21 cellular contexts compared by ENCODE assay signal in the genomic region with DNA sequence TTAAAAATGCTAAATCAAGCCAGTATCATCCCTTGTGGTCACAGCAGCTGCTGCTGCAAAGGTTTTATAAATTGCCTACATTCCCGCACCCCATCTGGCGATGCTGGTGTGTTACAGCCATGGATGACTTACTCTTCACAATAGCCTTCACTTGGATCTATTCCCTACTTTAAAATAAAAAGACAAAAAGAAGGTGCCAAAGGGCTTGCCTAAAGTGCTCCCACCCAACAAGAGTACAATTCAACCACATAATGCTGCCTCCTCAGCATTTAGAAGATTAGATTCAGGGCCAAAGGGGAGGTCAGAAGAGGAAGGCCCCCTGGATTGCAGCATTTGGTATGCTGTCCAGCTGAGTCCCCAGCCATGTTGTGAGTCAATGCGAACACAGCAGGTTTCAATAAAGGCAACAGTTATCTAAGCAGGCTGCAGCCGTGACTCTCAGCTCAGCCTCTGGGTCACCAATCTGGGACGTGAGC.
A peak's percentile ranks its signal among the peaks of the same experiment; 100 is the strongest.
DNase-seq lines count a peak whose midpoint lies in the region; ATAC-seq, FAIRE-seq and TF ChIP-seq lines count a peak whose summit lies in the region.
"Had no signal": no experiment of that assay in that cellular context is flagged by ENCODE, and none has a peak within 500 bp of the region (broad histone marks: within the 10 kb centered on the region; RNA-seq: fewer than 3 reads in every experiment).

No MANE protein-coding gene starts in this region.

- H3K27ac ChIP-seq in astrocyte (ENCODE audit: low read depth, low read length) (no peak overlapping the region), mesendoderm (ENCODE audit: low read depth, low read length) (no peak overlapping the region)
- H3K27ac ChIP-seq: esophagus muscularis mucosa, lower lobe of right lung, uterus had no signal

- H4K20me1 ChIP-seq in Loucy (ENCODE audit: insufficient read depth, low read length, poor library complexity, severe bottlenecking) = no peaks in the 10 kb centered on the region
- no peaks in the 10 kb centered on the region for H4K20me1 ChIP-seq in astrocyte (ENCODE audit: insufficient read depth, low read length)

- no peak overlapping the region for H4K5ac ChIP-seq in mesendoderm (ENCODE audit: low read length)

- H3K27ac Mint-ChIP-seq in astrocyte (ENCODE audit: unreplicated experiment) = no peak overlapping the region
- H3K27ac Mint-ChIP-seq: activated CD8-positive, alpha-beta T cell treated with anti-CD3 and anti-CD28 coated beads, Interleukin-2, amount 10 ng/mL, durations not matched to agents 7 days and 5 days; activated naive CD8-positive, alpha-beta T cell treated with anti-CD3 and anti-CD28 coated beads for 36 hours; naive thymus-derived CD8-positive, alpha-beta T cell had no signal

- DNase-seq in COLO668 (lab: John Stamatoyannopoulos, UW; ENCODE audit: unreplicated experiment) = peak; percentile 67
- DNase-seq in astrocyte (ENCODE audit: low read depth) = peak; percentile 89
- peak; percentile 82 for DNase-seq in mesendoderm
- DNase-seq in SW 1271 (lab: John Stamatoyannopoulos, UW) = no peak
- DNase-seq in NK-92 (lab: John Stamatoyannopoulos, UW; ENCODE audit: unreplicated experiment) = no peak
- DNase-seq in activated T-cell treated with anti-CD3 and anti-CD28 coated beads for 4 hours = no peak
- DNase-seq: activated CD8-positive, alpha-beta T cell treated with anti-CD3 and anti-CD28 coated beads, Interleukin-2, amount 10 ng/mL, durations not matched to agents 7 days and 5 days; activated naive CD8-positive, alpha-beta T cell treated with anti-CD3 and anti-CD28 coated beads for 36 hours; caudate nucleus; COR-L47; lower lobe of right lung; MV-4-11; naive thymus-derived CD8-positive, alpha-beta T cell; posterior cingulate gyrus; small intestine; stimulated activated CD8-positive, alpha-beta memory T cell treated with anti-CD3 and anti-CD28 coated beads, Interleukin-4, amount 100 ng/mL, for 48 hours; uterus had no signal

- H3F3A ChIP-seq in Loucy (ENCODE audit: low read depth) = peaks cover 12% of the 10 kb centered on the region; the same call in 1 of the 2 replicates

- no peak for ATAC-seq in HG03095 (IDR thresholded peaks at IDR 0.05; ENCODE audit: unreplicated experiment)
- ATAC-seq: activated CD8-positive, alpha-beta T cell treated with anti-CD3 and anti-CD28 coated beads, Interleukin-2, amount 10 ng/mL, durations not matched to agents 7 days and 5 days; lower lobe of right lung; naive thymus-derived CD8-positive, alpha-beta T cell had no signal

- H3K36me3 Mint-ChIP-seq in astrocyte (ENCODE audit: low read depth, unreplicated experiment) = no peaks in the 10 kb centered on the region
- H3K36me3 Mint-ChIP-seq: activated naive CD8-positive, alpha-beta T cell treated with anti-CD3 and anti-CD28 coated beads for 36 hours; naive thymus-derived CD8-positive, alpha-beta T cell had no signal

- H3K4me2 ChIP-seq in Loucy (ENCODE audit: low read depth, low read length, poor library complexity, severe bottlenecking) (peak overlapping the region; percentile 24), astrocyte (ENCODE audit: low read length) (peak overlapping the region; percentile 39), mesendoderm (ENCODE audit: low read length) (no peak overlapping the region)

- H3K4me1 Mint-ChIP-seq in astrocyte (ENCODE audit: low read depth, unreplicated experiment) = peaks cover 2% of the 10 kb centered on the region
- H3K4me1 Mint-ChIP-seq: activated naive CD8-positive, alpha-beta T cell treated with anti-CD3 and anti-CD28 coated beads for 36 hours had no signal

- no peak overlapping the region for H3K4me3 Mint-ChIP-seq in astrocyte (ENCODE audit: unreplicated experiment)
- H3K4me3 Mint-ChIP-seq: activated CD8-positive, alpha-beta T cell treated with anti-CD3 and anti-CD28 coated beads, Interleukin-2, amount 10 ng/mL, durations not matched to agents 7 days and 5 days; activated naive CD8-positive, alpha-beta T cell treated with anti-CD3 and anti-CD28 coated beads for 36 hours; IgD-negative memory B cell; naive thymus-derived CD8-positive, alpha-beta T cell had no signal

- H3K9me3 ChIP-seq in Loucy (ENCODE audit: insufficient read depth, low read depth, low read length) (no peaks in the 10 kb centered on the region), astrocyte (ENCODE audit: insufficient read depth, low read depth, low read length) (no peaks in the 10 kb centered on the region)
- H3K9me3 ChIP-seq: esophagus muscularis mucosa, lower lobe of right lung, uterus had no signal

- H3K18ac ChIP-seq in mesendoderm (ENCODE audit: low read length) = no peak overlapping the region

- no peak for FAIRE-seq in astrocyte (lab: Jason Lieb, UNC)
- FAIRE-seq: small intestine had no signal

- no CpG with 5 or more reads among the region's 5 CpGs for WGBS in mesendoderm (ENCODE audit: extremely low coverage, insufficient coverage, low lambda C conversion rate)

- H3K9me2 ChIP-seq in Loucy (replicated peaks; ENCODE audit: low read depth, low read length) = no peaks in the 10 kb centered on the region

- no peak overlapping the region for H2BK5ac ChIP-seq in mesendoderm (ENCODE audit: low read length)

- TF ChIP-seq CTCF in Loucy (conservative IDR thresholded peaks at IDR 0.05; ENCODE audit: low read length) (no peak), astrocyte (IDR thresholded peaks at IDR 0.05; ENCODE audit: insufficient read depth, low read depth, low read length) (no peak)

- H4K8ac ChIP-seq in mesendoderm (ENCODE audit: low read depth, low read length) = no peak overlapping the region

- no peak overlapping the region for H3K4me3 ChIP-seq in Loucy (ENCODE audit: low read length, poor library complexity, severe bottlenecking)
- H3K4me3 ChIP-seq in astrocyte (ENCODE audit: insufficient read depth, low read depth, low read length) = no peak overlapping the region
- no peak overlapping the region for H3K4me3 ChIP-seq in mesendoderm (ENCODE audit: low read length)
- H3K4me3 ChIP-seq: esophagus muscularis mucosa, lower lobe of right lung, uterus had no signal

- H3K27me3 Mint-ChIP-seq in astrocyte (ENCODE audit: low read depth, unreplicated experiment) = peaks cover 20% of the 10 kb centered on the region
- H3K27me3 Mint-ChIP-seq: activated naive CD8-positive, alpha-beta T cell treated with anti-CD3 and anti-CD28 coated beads for 36 hours; naive thymus-derived CD8-positive, alpha-beta T cell had no signal

- H3K9me3 Mint-ChIP-seq in astrocyte (ENCODE audit: unreplicated experiment) = no peaks in the 10 kb centered on the region
- H3K9me3 Mint-ChIP-seq: activated naive CD8-positive, alpha-beta T cell treated with anti-CD3 and anti-CD28 coated beads for 36 hours; IgD-negative memory B cell; naive thymus-derived CD8-positive, alpha-beta T cell had no signal

- H3K36me3 ChIP-seq in Loucy (ENCODE audit: insufficient read depth, low read length) = no peaks in the 10 kb centered on the region
- H3K36me3 ChIP-seq in astrocyte (ENCODE audit: insufficient read depth, low read length) = no peaks in the 10 kb centered on the region
- no peaks in the 10 kb centered on the region for H3K36me3 ChIP-seq in mesendoderm (ENCODE audit: control insufficient read depth, insufficient read depth, low read length)
- H3K36me3 ChIP-seq: esophagus muscularis mucosa, lower lobe of right lung, uterus had no signal

- H3K9ac ChIP-seq in Loucy (ENCODE audit: low read depth, low read length, poor library complexity, severe bottlenecking) = peak overlapping the region; percentile 48
- no peak overlapping the region for H3K9ac ChIP-seq in astrocyte (ENCODE audit: low read length)
- no peak overlapping the region for H3K9ac ChIP-seq in mesendoderm (ENCODE audit: low read length)

- H3K56ac ChIP-seq in mesendoderm (ENCODE audit: low read length) = peak overlapping the region; percentile 10

- no peak overlapping the region for H2AK5ac ChIP-seq in mesendoderm (ENCODE audit: low read length)

- H3K79me2 ChIP-seq in Loucy (ENCODE audit: insufficient read depth, low read length) = no peaks in the 10 kb centered on the region
- H3K79me2 ChIP-seq in astrocyte (ENCODE audit: insufficient read depth, low read length) = no peaks in the 10 kb centered on the region
- no peaks in the 10 kb centered on the region for H3K79me2 ChIP-seq in mesendoderm (ENCODE audit: control insufficient read depth, insufficient read depth, low read length)

- no peak overlapping the region for H3K4ac ChIP-seq in mesendoderm (ENCODE audit: low read depth, low read length)

- H2AFZ ChIP-seq in Loucy (ENCODE audit: low read length) = no peak overlapping the region
- H2AFZ ChIP-seq in astrocyte (ENCODE audit: low read depth, low read length) = no peak overlapping the region

- H3K27me3 ChIP-seq in Loucy (ENCODE audit: insufficient read depth, low read length, poor library complexity, severe bottlenecking) (no peaks in the 10 kb centered on the region), astrocyte (ENCODE audit: insufficient read depth, low read length) (peaks cover 5% of the 10 kb centered on the region), mesendoderm (ENCODE audit: insufficient read depth, low read length, poor library complexity) (no peaks in the 10 kb centered on the region)
- H3K27me3 ChIP-seq: esophagus muscularis mucosa, uterus had no signal

- H3K4me1 ChIP-seq in Loucy (ENCODE audit: insufficient read depth, low read length, poor library complexity, severe bottlenecking) (peaks cover 53% of the 10 kb centered on the region), astrocyte (ENCODE audit: insufficient read depth, low read length) (peaks cover 11% of the 10 kb centered on the region), mesendoderm (ENCODE audit: control insufficient read depth, low read depth, low read length) (peaks cover 6% of the 10 kb centered on the region)
- H3K4me1 ChIP-seq: esophagus muscularis mucosa, lower lobe of right lung, uterus had no signal

- no peak overlapping the region for H2BK120ac ChIP-seq in mesendoderm (ENCODE audit: low read depth, low read length)

- no peak overlapping the region for H3K23ac ChIP-seq in mesendoderm (ENCODE audit: low read length)

- no peak overlapping the region for H2BK15ac ChIP-seq in mesendoderm (replicated peaks; ENCODE audit: low read depth)

- H3K79me1 ChIP-seq in mesendoderm (ENCODE audit: low read length) = no peaks in the 10 kb centered on the region

Comparison
In these comparisons a context has a peak if more than half of its experiments do, and no peak if none do; other contexts are left out.
1. DNase-seq: peak in COLO668 (single experiment), astrocyte (single experiment) and mesendoderm (single experiment); none in SW 1271 (0 of 2), NK-92 (single experiment) and activated T-cell treated with anti-CD3 and anti-CD28 coated beads for 4 hours (single experiment).